Comparison of ENCODE assay signal across 24 cellular contexts in genomic region chr2:216679658-216680024, GRCh38. TPM values are rescaled to one million over a fixed set of nuclear protein-coding genes. Genes with fewer than 3 reads are reported as not detected.
DNase-seq lines count a peak whose midpoint lies in the region; ATAC-seq and TF ChIP-seq lines count a peak whose summit lies in the region.
"Had no signal": no experiment of that assay in that cellular context is flagged by ENCODE, and none has a peak within 500 bp of the region (broad histone marks: within the 10 kb centered on the region; RNA-seq: fewer than 3 reads in every experiment).

No MANE protein-coding gene starts in this region.

- no TSS peak for BruUV-seq in MCF 10A (replicated peaks; lab: Mats Ljungman, UMichigan)

- DNase-seq in breast epithelium (ENCODE audit: low spot score in 2 of 2) (no peak), MCF 10A (ENCODE audit: unreplicated experiment) (no peak), psoas muscle (peak; percentile 80 to 93), aorta (peak; percentile 85 to 93), EL (no peak), GM03348 (ENCODE audit: low spot score) (no peak)
- DNase-seq in CD4-positive, alpha-beta memory T cell = no peak
- DNase-seq: activated CD4-positive, alpha-beta T cell treated with anti-CD3 and anti-CD28 coated beads for 1 hour; activated effector memory CD4-positive, alpha-beta T cell treated with anti-CD3 and anti-CD28 coated beads, Interleukin-2, amount 50 U/mL, for 16 hours; colonic mucosa; H9; KG1; NCI-H1105 treated with DMSO at 0.1 percent for 48 hours; NCI-H2171; nucleus accumbens; PC-9; SK-N-SH; small intestine had no signal

- H3K4me3 ChIP-seq in breast epithelium (no peak overlapping the region), psoas muscle (no peak overlapping the region), aorta (ENCODE audit: low read length in 2 of 2) (no peak overlapping the region)
- no peak overlapping the region for H3K4me3 ChIP-seq in CD4-positive, alpha-beta memory T cell (ENCODE audit: low read length in 2 of 2)
- H3K4me3 ChIP-seq: BLaER1, colonic mucosa, PC-9 had no signal

- H3K36me3 Mint-ChIP-seq in MCF 10A (ENCODE audit: insufficient read depth, unreplicated experiment) = no peaks in the 10 kb centered on the region
- H3K36me3 Mint-ChIP-seq in CD4-positive, alpha-beta memory T cell = no peaks in the 10 kb centered on the region
- H3K36me3 Mint-ChIP-seq: memory B cell had no signal

- intact Hi-C loops in breast epithelium (cut with DNase I; ENCODE audit: low total_unique reads) (no loop called here), MCF 10A (cut with micrococcal nuclease) (loop anchor here (5.0 kb wide), 1 partner anchor 162 kb away; no protein-coding TSS in a partner anchor), psoas muscle (cut with DNase I) (loop anchor here (5.0 to 10.0 kb wide), 5 partner anchors 208 to 1035 kb away; no protein-coding TSS in a partner anchor), aorta (cut with DNase I) (loop anchor here (5.0 kb wide), 2 partner anchors 833 to 1078 kb away; no protein-coding TSS in a partner anchor)
- intact Hi-C loops in CD4-positive, alpha-beta memory T cell (cut with micrococcal nuclease) = no loop called here

- CTCF ChIA-PET in MCF 10A (lab: Yijun Ruan, JAX) = interaction anchor here (1.2 kb wide), 1 partner anchor 160 kb away, joined by 9 read pairs; no protein-coding TSS in a partner anchor
- CTCF ChIA-PET in CD4-positive, alpha-beta memory T cell (lab: Charles Lee; ENCODE audit: partially characterized antibody) = interaction anchor here (1.5 to 2.3 kb wide), 2 partner anchors 24 to 1033 kb away, joined by 3 to 12 read pairs; no protein-coding TSS in a partner anchor

- no peak for TF ChIP-seq CTCF in breast epithelium (IDR thresholded peaks at IDR 0.05)
- no peak for TF ChIP-seq CTCF in MCF 10A (IDR thresholded peaks at IDR 0.05; ENCODE audit: unreplicated experiment)
- no peak for TF ChIP-seq CTCF in psoas muscle (IDR thresholded peaks at IDR 0.05)

- H3K27ac Mint-ChIP-seq in MCF 10A (ENCODE audit: low read depth, unreplicated experiment) = no peak overlapping the region
- H3K27ac Mint-ChIP-seq in CD4-positive, alpha-beta memory T cell = no peak overlapping the region
- H3K27ac Mint-ChIP-seq: H9, memory B cell had no signal

- peak overlapping the region; percentile 42 to 69 for H3K27ac ChIP-seq in breast epithelium
- H3K27ac ChIP-seq in layer of hippocampus (ENCODE audit: low read depth, low read length) = peak overlapping the region; percentile 39
- peak overlapping the region; percentile 89 for H3K27ac ChIP-seq in psoas muscle
- peak overlapping the region; percentile 59 to 82 for H3K27ac ChIP-seq in aorta (ENCODE audit: low read depth in 1 of 2, low read length in 2 of 2)
- H3K27ac ChIP-seq in CD4-positive, alpha-beta memory T cell (ENCODE audit: low read depth, low read length) = no peak overlapping the region
- H3K27ac ChIP-seq: 22Rv1, BLaER1, colonic mucosa, PC-9 had no signal

- H3K36me3 ChIP-seq in breast epithelium (no peaks in the 10 kb centered on the region), psoas muscle (ENCODE audit: insufficient read depth in 1 of 2, low read depth in 1 of 2) (peaks cover 0 to 48% of the 10 kb centered on the region in 2 donors), aorta (ENCODE audit: control insufficient read depth in 1 of 2, insufficient read depth in 2 of 2, low read length in 1 of 2) (peaks cover 0 to 5% of the 10 kb centered on the region in 2 donors)
- no peaks in the 10 kb centered on the region for H3K36me3 ChIP-seq in CD4-positive, alpha-beta memory T cell (ENCODE audit: insufficient read depth, low read length)
- H3K36me3 ChIP-seq: BLaER1, colonic mucosa had no signal

- peaks cover 37% of the 10 kb centered on the region for H3K4me1 Mint-ChIP-seq in MCF 10A (ENCODE audit: insufficient read depth, unreplicated experiment)
- H3K4me1 Mint-ChIP-seq in CD4-positive, alpha-beta memory T cell = peaks cover 0 to 6% (median 4%) of the 10 kb centered on the region in 4 donors
- H3K4me1 Mint-ChIP-seq: memory B cell had no signal

- ATAC-seq in psoas muscle = peak; percentile 74 to 80 (median 78)
- peak; percentile 59 for ATAC-seq in aorta (ENCODE audit: low FRiP score)

- no peak for TF ChIP-seq POLR2A in breast epithelium (IDR thresholded peaks at IDR 0.05)

- H3K4me1 ChIP-seq in breast epithelium (peaks cover 0 to 6% of the 10 kb centered on the region in 2 donors), psoas muscle (peaks cover 70% of the 10 kb centered on the region), aorta (ENCODE audit: control insufficient read depth in 1 of 2, insufficient read depth in 2 of 2, low read length in 2 of 2) (no peaks in the 10 kb centered on the region)
- no peaks in the 10 kb centered on the region for H3K4me1 ChIP-seq in CD4-positive, alpha-beta memory T cell (ENCODE audit: insufficient read depth, low read length)
- H3K4me1 ChIP-seq: colonic mucosa had no signal

- H3K27me3 ChIP-seq in breast epithelium = no peaks in the 10 kb centered on the region
- no peaks in the 10 kb centered on the region for H3K27me3 ChIP-seq in layer of hippocampus (ENCODE audit: control insufficient read depth, insufficient read depth, low read length)
- H3K27me3 ChIP-seq in psoas muscle (ENCODE audit: insufficient read depth in 3 of 3, low read length in 2 of 3) = no peaks in the 10 kb centered on the region
- no peaks in the 10 kb centered on the region for H3K27me3 ChIP-seq in aorta (ENCODE audit: control insufficient read depth in 1 of 2, insufficient read depth in 2 of 2, low read length in 1 of 2)
- no peaks in the 10 kb centered on the region for H3K27me3 ChIP-seq in CD4-positive, alpha-beta memory T cell (ENCODE audit: insufficient read depth, low read length)
- H3K27me3 ChIP-seq: colonic mucosa had no signal

- H3K9me3 ChIP-seq in breast epithelium (no peaks in the 10 kb centered on the region), psoas muscle (no peaks in the 10 kb centered on the region), aorta (ENCODE audit: control insufficient read depth, low read length) (no peaks in the 10 kb centered on the region)
- no peaks in the 10 kb centered on the region for H3K9me3 ChIP-seq in CD4-positive, alpha-beta memory T cell (ENCODE audit: control insufficient read depth in 1 of 2, low read length in 2 of 2)
- H3K9me3 ChIP-seq: BLaER1, colonic mucosa, SK-N-SH had no signal

- H3K27me3 Mint-ChIP-seq in MCF 10A (ENCODE audit: insufficient read depth, unreplicated experiment) = peaks cover 22% of the 10 kb centered on the region
- peaks cover 13 to 26% of the 10 kb centered on the region in 2 donors for H3K27me3 Mint-ChIP-seq in CD4-positive, alpha-beta memory T cell
- H3K27me3 Mint-ChIP-seq: type B pancreatic cell had no signal

- H3K9me3 Mint-ChIP-seq in MCF 10A (ENCODE audit: unreplicated experiment) = no peaks in the 10 kb centered on the region
- no peaks in the 10 kb centered on the region for H3K9me3 Mint-ChIP-seq in CD4-positive, alpha-beta memory T cell
- H3K9me3 Mint-ChIP-seq: H9, memory B cell, type B pancreatic cell had no signal

- no peak overlapping the region for H3K4me3 Mint-ChIP-seq in MCF 10A (ENCODE audit: unreplicated experiment)
- no peak overlapping the region for H3K4me3 Mint-ChIP-seq in CD4-positive, alpha-beta memory T cell
- H3K4me3 Mint-ChIP-seq: H9, memory B cell had no signal

- POLR2A ChIA-PET in MCF 10A (lab: Yijun Ruan, JAX) = interaction anchor here (1.0 kb wide), 2 partner anchors 13 to 172 kb away, joined by 4 read pairs; no protein-coding TSS in a partner anchor
- POLR2A ChIA-PET in CD4-positive, alpha-beta memory T cell (lab: Charles Lee; ENCODE audit: partially characterized antibody) = no interaction called here

- WGBS in psoas muscle, 3 donors = 12 to 26% (median 15%) methylated on average over 14 of the region's 14 CpGs
- WGBS in aorta, 2 donors = 0 to 11% methylated on average over 12 to 14 of the region's 14 CpGs

RNA-seq across cellular contexts. Expression of gene IGFBP5, which starts 15.7 kb away (rescaled TPM):
- total RNA-seq in breast epithelium (1,000 to 10,000 TPM in 1 of 3 donors, 100 to 1,000 TPM in 2; 161 to 1,107 (median 177) TPM), MCF 10A (2022) (not detected in 2 replicates), psoas muscle (100 to 1,000 TPM; 216 to 451 (median 286) TPM), aorta (1,000 to 10,000 TPM in 1 of 2 donors, 100 to 1,000 TPM in 1; 808 to 1,222 TPM)
- polyA plus RNA-seq in psoas muscle (100 to 1,000 TPM in 1 of 3 donors, 10 to 100 TPM in 2; 44.9 to 210 (median 56.1) TPM), aorta (100 to 1,000 TPM; 123 to 385 TPM)
- total RNA-seq in CD4-positive, alpha-beta memory T cell = under 1 TPM in 1 of 2 experiments, not detected in 1; 0.23 TPM
- not detected for polyA plus RNA-seq in CD4-positive, alpha-beta memory T cell
- total RNA-seq: endothelial cell of umbilical vein had no signal

RNA-seq across cellular contexts. Expression of gene IGFBP2, which starts 46.4 kb away (rescaled TPM):
- 100 to 1,000 TPM in 2 of 3 donors, 10 to 100 TPM in 1; 16.0 to 131 (median 115) TPM for total RNA-seq in breast epithelium
- 18.3 and 32.0 TPM in 2 replicates for total RNA-seq in MCF 10A (2022)
- total RNA-seq in psoas muscle = 10 to 100 TPM in 3 of 4 donors, 1 to 10 TPM in 1; 9.4 to 25.5 (median 14.7) TPM
- polyA plus RNA-seq in psoas muscle = 10 to 100 TPM in 2 of 3 donors, 1 to 10 TPM in 1; 8.2 to 33.2 (median 10.0) TPM
- total RNA-seq in aorta = 100 to 1,000 TPM; 657 to 663 TPM
- 1,000 to 10,000 TPM in 1 of 2 donors, 100 to 1,000 TPM in 1; 869 to 1,436 TPM for polyA plus RNA-seq in aorta
- total RNA-seq in CD4-positive, alpha-beta memory T cell = not detected
- not detected for polyA plus RNA-seq in CD4-positive, alpha-beta memory T cell

Comparison
In these comparisons a context has a peak if more than half of its experiments do, and no peak if none do; other contexts are left out.
1. RNA of gene IGFBP5, which starts 15.7 kb away (total RNA-seq): 808 to 1,222 TPM in aorta, 216 to 451 TPM in psoas muscle and 161 to 1,107 TPM in breast epithelium; 0.23 TPM in CD4-positive, alpha-beta memory T cell and not detected in MCF 10A; every median in the first group is over 100 times any median in the second.
2. intact Hi-C loops: an anchor here in MCF 10A (5.0 kb wide), psoas muscle (5.0 to 10.0 kb wide) and aorta (5.0 kb wide); none called in breast epithelium and CD4-positive, alpha-beta memory T cell.
3. DNase-seq: peak in psoas muscle (2 of 2) and aorta (2 of 2); none in breast epithelium (0 of 2), MCF 10A (single experiment), EL (single experiment), CD4-positive, alpha-beta memory T cell (0 of 5) and GM03348 (single experiment).
4. RNA of gene IGFBP2, which starts 46.4 kb away (total RNA-seq): 657 to 663 TPM in aorta, 16.0 to 131 TPM in breast epithelium, 18.3 to 32.0 TPM in MCF 10A and 9.4 to 25.5 TPM in psoas muscle; not detected in CD4-positive, alpha-beta memory T cell; every median in the first group is over 10 times any median in the second.